ENCODE assay signal across 1 cellular context in genomic region chr4:188930822-188931221, GRCh38.
TF ChIP-seq lines count a peak whose summit lies in the region.

No MANE protein-coding gene starts in this region.

TF ChIP-seq in GM12878, 131 proteins besides CTCF, POLR2A, EP300 and RAD21 (continued from another document):
- no peak for TF ChIP-seq MXI1 (IDR thresholded peaks at IDR 0.05; ENCODE audit: low read depth, low read length)
